In genomic region chr11:25566298-25567200, GRCh38 we compare ENCODE assay signal across 17 cellular contexts.
DNase-seq lines count a peak whose midpoint lies in the region; ATAC-seq and TF ChIP-seq lines count a peak whose summit lies in the region.
"Had no signal": no experiment of that assay in that cellular context is flagged by ENCODE, and none has a peak within 500 bp of the region (broad histone marks: within the 10 kb centered on the region; RNA-seq: fewer than 3 reads in every experiment).

No MANE protein-coding gene starts in this region.

- no peak for TF ChIP-seq CTCF in tibial nerve (IDR thresholded peaks at IDR 0.05)

- no peaks in the 10 kb centered on the region for H3K27me3 Mint-ChIP-seq in activated T-helper 1 cell treated with anti-CD3 and anti-CD28 coated beads, Interleukin-12 subunit alpha, Interleukin-12 subunit beta, Interleukin-2, Interleukin-4 antibody, amounts not matched to agents 30 ng/mL and 10 ng/mL and 1 ng/mL, durations not matched to agents 14 hours and 24 hours and 36 hours (ENCODE audit: insufficient read depth)
- H3K27me3 Mint-ChIP-seq: brain had no signal

- no peaks in the 10 kb centered on the region for H3K4me1 Mint-ChIP-seq in activated T-helper 1 cell treated with anti-CD3 and anti-CD28 coated beads, Interleukin-12 subunit alpha, Interleukin-12 subunit beta, Interleukin-2, Interleukin-4 antibody, amounts not matched to agents 30 ng/mL and 10 ng/mL and 1 ng/mL, durations not matched to agents 14 hours and 24 hours and 36 hours (ENCODE audit: low read depth)
- H3K4me1 Mint-ChIP-seq: brain; stimulated activated effector memory CD8-positive, alpha-beta T cell treated with anti-CD3 and anti-CD28 coated beads, Interleukin-12 subunit alpha, Interleukin-12 subunit beta, amount 100 ng/mL, for 72 hours had no signal

- H3K4me3 Mint-ChIP-seq in activated T-helper 1 cell treated with anti-CD3 and anti-CD28 coated beads, Interleukin-12 subunit alpha, Interleukin-12 subunit beta, Interleukin-2, Interleukin-4 antibody, amounts not matched to agents 30 ng/mL and 10 ng/mL and 1 ng/mL, durations not matched to agents 14 hours and 24 hours and 36 hours = no peak overlapping the region
- H3K4me3 Mint-ChIP-seq: brain; stimulated activated effector memory CD8-positive, alpha-beta T cell treated with anti-CD3 and anti-CD28 coated beads, Interleukin-12 subunit alpha, Interleukin-12 subunit beta, amount 100 ng/mL, for 72 hours had no signal

- no peak overlapping the region for H3K4me3 ChIP-seq in tibial nerve
- H3K4me3 ChIP-seq: BLaER1 had no signal

- ATAC-seq in left ventricle myocardium superior = peak; percentile 90
- no peak for ATAC-seq in GM19328 (IDR thresholded peaks at IDR 0.05; ENCODE audit: unreplicated experiment)
- ATAC-seq: HCT116; stimulated activated effector memory CD8-positive, alpha-beta T cell treated with anti-CD3 and anti-CD28 coated beads, Interleukin-12 subunit alpha, Interleukin-12 subunit beta, amount 100 ng/mL, for 72 hours had no signal

- no peaks in the 10 kb centered on the region for H3K9me3 ChIP-seq in tibial nerve
- H3K9me3 ChIP-seq: BLaER1 had no signal

- no peaks in the 10 kb centered on the region for H3K36me3 Mint-ChIP-seq in activated T-helper 1 cell treated with anti-CD3 and anti-CD28 coated beads, Interleukin-12 subunit alpha, Interleukin-12 subunit beta, Interleukin-2, Interleukin-4 antibody, amounts not matched to agents 30 ng/mL and 10 ng/mL and 1 ng/mL, durations not matched to agents 14 hours and 24 hours and 36 hours (ENCODE audit: low read depth)
- H3K36me3 Mint-ChIP-seq: brain; stimulated activated effector memory CD8-positive, alpha-beta T cell treated with anti-CD3 and anti-CD28 coated beads, Interleukin-12 subunit alpha, Interleukin-12 subunit beta, amount 100 ng/mL, for 72 hours had no signal

- peaks cover 0 to 21% (median 2%) of the 10 kb centered on the region in 4 donors for H3K4me1 ChIP-seq in tibial nerve
- H3K4me1 ChIP-seq: BLaER1 had no signal

- peak overlapping the region in 1 of 4 donors; percentile 39 for H3K27ac ChIP-seq in tibial nerve
- H3K27ac ChIP-seq: BLaER1 had no signal

- no peaks in the 10 kb centered on the region for H3K36me3 ChIP-seq in tibial nerve
- H3K36me3 ChIP-seq: BLaER1 had no signal

- H3K9me3 Mint-ChIP-seq in activated T-helper 1 cell treated with anti-CD3 and anti-CD28 coated beads, Interleukin-12 subunit alpha, Interleukin-12 subunit beta, Interleukin-2, Interleukin-4 antibody, amounts not matched to agents 30 ng/mL and 10 ng/mL and 1 ng/mL, durations not matched to agents 14 hours and 24 hours and 36 hours = peaks cover 5% of the 10 kb centered on the region
- H3K9me3 Mint-ChIP-seq: brain had no signal

- peak in 1 of 2 donors; percentile 91 for TF ChIP-seq EP300 in tibial nerve (IDR thresholded peaks at IDR 0.05)

- DNase-seq in M059J (ENCODE audit: low read depth) (peak; percentile 1), amniotic epithelial cell (ENCODE audit: low read depth) (peak; percentile 0), left ventricle myocardium superior (peak; percentile 55), tibial nerve (ENCODE audit: low spot score in 2 of 2) (peak; percentile 46 to 69), T-helper 9 cell (no peak), KG1 (lab: John Stamatoyannopoulos, UW) (no peak)
- no peak for DNase-seq in activated T-helper 1 cell treated with anti-CD3 and anti-CD28 coated beads, Interleukin-12 subunit alpha, Interleukin-12 subunit beta, Interleukin-2, Interleukin-4 antibody, amounts not matched to agents 30 ng/mL and 10 ng/mL and 1 ng/mL, durations not matched to agents 14 hours and 24 hours and 36 hours (ENCODE audit: low spot score)
- DNase-seq: DMS79 treated with DMSO at 0.1 percent for 48 hours, midbrain, NCI-H1436 treated with DMSO at 0.1 percent for 48 hours, small intestine, SW 1271 had no signal

- no peaks in the 10 kb centered on the region for H3K27me3 ChIP-seq in tibial nerve
- H3K27me3 ChIP-seq: BLaER1 had no signal

- intact Hi-C loops in left ventricle myocardium superior (cut with micrococcal nuclease) = no loop called here
- intact Hi-C loops in activated T-helper 1 cell treated with anti-CD3 and anti-CD28 coated beads, Interleukin-12 subunit alpha, Interleukin-12 subunit beta, Interleukin-2, Interleukin-4 antibody, amounts not matched to agents 30 ng/mL and 10 ng/mL and 1 ng/mL, durations not matched to agents 14 hours and 24 hours and 36 hours (cut with micrococcal nuclease) = no loop called here

- WGBS in tibial nerve, 2 donors = 61 to 63% methylated on average over 5 of the region's 5 CpGs

- no peak for TF ChIP-seq POLR2A in tibial nerve (IDR thresholded peaks at IDR 0.05)

- H3K27ac Mint-ChIP-seq in activated T-helper 1 cell treated with anti-CD3 and anti-CD28 coated beads, Interleukin-12 subunit alpha, Interleukin-12 subunit beta, Interleukin-2, Interleukin-4 antibody, amounts not matched to agents 30 ng/mL and 10 ng/mL and 1 ng/mL, durations not matched to agents 14 hours and 24 hours and 36 hours = no peak overlapping the region
- H3K27ac Mint-ChIP-seq: brain; stimulated activated effector memory CD8-positive, alpha-beta T cell treated with anti-CD3 and anti-CD28 coated beads, Interleukin-12 subunit alpha, Interleukin-12 subunit beta, amount 100 ng/mL, for 72 hours had no signal

Comparison
In these comparisons a context has a peak if more than half of its experiments do, and no peak if none do; other contexts are left out.
1. DNase-seq: peak in M059J (single experiment), amniotic epithelial cell (single experiment), left ventricle myocardium superior (single experiment) and tibial nerve (2 of 2); none in T-helper 9 cell (single experiment), activated T-helper 1 cell treated with anti-CD3 and anti-CD28 coated beads, Interleukin-12 subunit alpha, Interleukin-12 subunit beta, Interleukin-2, Interleukin-4 antibody, amounts not matched to agents 30 ng/mL and 10 ng/mL and 1 ng/mL, durations not matched to agents 14 hours and 24 hours and 36 hours (single experiment) and KG1 (single experiment).